Comparison of ENCODE assay signal across 24 cellular contexts in genomic region chr5:166493042-166493441, GRCh38.
A peak's percentile ranks its signal among the peaks of the same experiment; 100 is the strongest.
DNase-seq lines count a peak whose midpoint lies in the region; ATAC-seq and TF ChIP-seq lines count a peak whose summit lies in the region.
"Had no signal": no experiment of that assay in that cellular context is flagged by ENCODE, and none has a peak within 500 bp of the region (broad histone marks: within the 10 kb centered on the region; RNA-seq: fewer than 3 reads in every experiment).

No MANE protein-coding gene starts in this region.

- H3K27ac Mint-ChIP-seq in endodermal cell = no peak overlapping the region
- H3K27ac Mint-ChIP-seq: CD4-positive, alpha-beta T cell; CD8-positive, alpha-beta memory T cell had no signal

- H3K27ac ChIP-seq in right atrium auricular region = no peak overlapping the region
- H3K27ac ChIP-seq in endodermal cell (ENCODE audit: low read depth, low read length) = no peak overlapping the region
- no peak overlapping the region for H3K27ac ChIP-seq in testis
- H3K27ac ChIP-seq: A549; BLaER1 treated with 17β-estradiol and CSF1 and Interleukin-3, amounts not matched to agents 10 nM and 100 nM; GM23248 had no signal

- ATAC-seq in Right ventricle myocardium superior (ENCODE audit: poor library complexity) (peak; percentile 57), omental fat pad (ENCODE audit: low FRiP score) (peak; percentile 67), HG03108 (IDR thresholded peaks at IDR 0.05; ENCODE audit: unreplicated experiment) (no peak)
- ATAC-seq: A549, HCT116 had no signal

- H3K27me3 ChIP-seq in right atrium auricular region (no peaks in the 10 kb centered on the region), endodermal cell (ENCODE audit: control insufficient read depth, insufficient read depth, low read length, poor library complexity, severe bottlenecking) (no peaks in the 10 kb centered on the region), testis (no peaks in the 10 kb centered on the region)
- H3K27me3 ChIP-seq: BE2C; BLaER1 treated with 17β-estradiol and CSF1 and Interleukin-3, amounts not matched to agents 10 nM and 100 nM had no signal

- H3K9me3 ChIP-seq in right atrium auricular region (no peaks in the 10 kb centered on the region), endodermal cell (ENCODE audit: control insufficient read depth, low read length) (no peaks in the 10 kb centered on the region), testis (no peaks in the 10 kb centered on the region)
- H3K9me3 ChIP-seq: A549; BE2C; BLaER1 treated with 17β-estradiol and CSF1 and Interleukin-3, amounts not matched to agents 10 nM and 100 nM had no signal

- no peak for TF ChIP-seq POLR2A in testis (IDR thresholded peaks at IDR 0.05)

- DNase-seq in Right ventricle myocardium superior = no peak
- no peak for DNase-seq in right atrium auricular region (ENCODE audit: low spot score)
- DNase-seq in endodermal cell = no peak
- no peak for DNase-seq in omental fat pad (ENCODE audit: low spot score)
- peak; percentile 16 for DNase-seq in testis
- DNase-seq in HPDE6-E6E7 (ENCODE audit: extremely low spot score) = no peak
- DNase-seq in T-helper 1 cell = no peak
- DNase-seq: 8988T; ACHN; AML-193; BE2C; CD4-positive, alpha-beta T cell; CD8-positive, alpha-beta memory T cell; DMS 273 treated with DMSO at 0.1 percent for 48 hours; DMS79; EL; GDM1; GM23248; H9 had no signal

- H3K4me1 ChIP-seq in right atrium auricular region (no peaks in the 10 kb centered on the region), endodermal cell (ENCODE audit: control insufficient read depth, insufficient read depth, low read length) (no peaks in the 10 kb centered on the region), testis (no peaks in the 10 kb centered on the region)
- H3K4me1 ChIP-seq: A549; BE2C; BLaER1 treated with 17β-estradiol and CSF1 and Interleukin-3, amounts not matched to agents 10 nM and 100 nM had no signal

- 82 to 93% methylated on average over 1 to 2 of the region's 2 CpGs for WGBS in endodermal cell (ENCODE audit: insufficient coverage in 1 of 2, insufficient read length in 1 of 2), 2 experiments
- WGBS in testis, 2 donors = 25% methylated on average over 2 of the region's 2 CpGs

- H3K36me3 ChIP-seq in right atrium auricular region (no peaks in the 10 kb centered on the region), endodermal cell (ENCODE audit: control insufficient read depth, insufficient read depth, low read length) (no peaks in the 10 kb centered on the region), testis (ENCODE audit: low read depth, missing control alignments) (no peaks in the 10 kb centered on the region)
- H3K36me3 ChIP-seq: BE2C; BLaER1 treated with 17β-estradiol and CSF1 and Interleukin-3, amounts not matched to agents 10 nM and 100 nM had no signal

- H3K36me3 Mint-ChIP-seq in endodermal cell (ENCODE audit: low read depth) = no peaks in the 10 kb centered on the region
- H3K36me3 Mint-ChIP-seq: CD14-positive monocyte; CD8-positive, alpha-beta memory T cell had no signal

- intact Hi-C loops in Right ventricle myocardium superior (cut with DNase I) (no loop called here), testis (cut with DNase I; ENCODE audit: low total_unique reads) (no loop called here)

- TF ChIP-seq CTCF in right atrium auricular region (IDR thresholded peaks at IDR 0.05) = no peak
- no peak for TF ChIP-seq CTCF in endodermal cell (conservative IDR thresholded peaks at IDR 0.05)
- no peak for TF ChIP-seq CTCF in omental fat pad (IDR thresholded peaks at IDR 0.05)
- no peak for TF ChIP-seq CTCF in testis (IDR thresholded peaks at IDR 0.05)

- H3K4me3 ChIP-seq in right atrium auricular region (no peak overlapping the region), endodermal cell (ENCODE audit: low read length) (peak overlapping the region; percentile 1), testis (no peak overlapping the region)
- H3K4me3 ChIP-seq: A549; BLaER1 treated with 17β-estradiol and CSF1 and Interleukin-3, amounts not matched to agents 10 nM and 100 nM; GM23248 had no signal

- H3K4me3 Mint-ChIP-seq in endodermal cell = no peak overlapping the region
- H3K4me3 Mint-ChIP-seq: CD14-positive monocyte; CD4-positive, alpha-beta T cell; CD8-positive, alpha-beta memory T cell; H9 had no signal

- no peak overlapping the region for H3K9ac ChIP-seq in endodermal cell (ENCODE audit: extremely low read depth, low read length, poor library complexity, severe bottlenecking)
- H3K9ac ChIP-seq: BLaER1 treated with 17β-estradiol and CSF1 and Interleukin-3, amounts not matched to agents 10 nM and 100 nM; GM23248 had no signal

- H3K9me3 Mint-ChIP-seq in endodermal cell = no peaks in the 10 kb centered on the region
- H3K9me3 Mint-ChIP-seq: H9 had no signal

- H3K4me1 Mint-ChIP-seq in endodermal cell = peaks cover 13% of the 10 kb centered on the region
- H3K4me1 Mint-ChIP-seq: CD14-positive monocyte; CD8-positive, alpha-beta memory T cell had no signal

- no peaks in the 10 kb centered on the region for H3K27me3 Mint-ChIP-seq in endodermal cell (ENCODE audit: insufficient read depth)
- H3K27me3 Mint-ChIP-seq: CD4-positive, alpha-beta T cell; CD8-positive, alpha-beta memory T cell had no signal
